ENCODE assay signal across 20 cellular contexts in the genomic region with DNA sequence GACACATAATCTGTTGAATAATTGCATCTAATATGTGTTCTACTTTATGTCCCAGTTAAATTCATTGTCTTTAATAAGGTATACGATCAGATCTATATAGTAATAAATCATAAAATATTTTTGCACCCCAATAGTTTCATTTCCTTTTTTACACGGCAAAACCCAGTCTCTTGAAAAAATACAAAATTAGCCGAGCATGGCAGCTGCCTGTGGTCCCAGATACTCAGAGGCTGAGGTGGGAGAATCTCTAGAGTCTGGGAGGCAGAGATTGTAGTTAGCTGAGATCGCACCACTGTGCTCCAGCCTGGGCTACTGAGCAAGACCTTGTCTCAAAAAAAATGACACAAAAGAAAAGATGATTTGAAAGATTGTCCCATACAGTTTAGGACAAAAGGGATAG. TPM values are rescaled to one million over a fixed set of nuclear protein-coding genes. Genes with fewer than 3 reads are reported as not detected.
DNase-seq lines count a peak whose midpoint lies in the region; ATAC-seq and TF ChIP-seq lines count a peak whose summit lies in the region.
"Had no signal": no experiment of that assay in that cellular context is flagged by ENCODE, and none has a peak within 500 bp of the region (broad histone marks: within the 10 kb centered on the region; RNA-seq: fewer than 3 reads in every experiment).

No MANE protein-coding gene starts in this region.

- no peak overlapping the region for H3K18ac ChIP-seq in H9 (ENCODE audit: insufficient read length, low read depth, low read length)

- no peak overlapping the region for H2BK12ac ChIP-seq in H9 (ENCODE audit: insufficient read length, low read depth, low read length)

- no peaks in the 10 kb centered on the region for H3K9me3 ChIP-seq in H9 (ENCODE audit: control insufficient read depth, low read depth, low read length)
- H3K9me3 ChIP-seq: mucosa of descending colon, neutrophil had no signal

- no peak overlapping the region for H3T11ph ChIP-seq in H9 (ENCODE audit: low read length)

- WGBS in H9 (ENCODE audit: extremely low coverage, insufficient read length, low lambda C conversion rate) = no CpG with 5 or more reads among the region's 4 CpGs

- no peaks in the 10 kb centered on the region for H3K27me3 Mint-ChIP-seq in H9 (ENCODE audit: low read depth)

- no peaks in the 10 kb centered on the region for H3K79me1 ChIP-seq in H9 (ENCODE audit: insufficient read depth, low read depth, low read length, poor library complexity, severe bottlenecking)

- ATAC-seq in GM18868 (IDR thresholded peaks at IDR 0.05; ENCODE audit: unreplicated experiment) (peak; percentile 73), GM21723 (IDR thresholded peaks at IDR 0.05; ENCODE audit: unreplicated experiment) (peak; percentile 73), HG02763 (IDR thresholded peaks at IDR 0.05; ENCODE audit: unreplicated experiment) (no peak)
- ATAC-seq: activated CD8-positive, alpha-beta T cell treated with anti-CD3 and anti-CD28 coated beads, Interleukin-2, amount 10 ng/mL, durations not matched to agents 7 days and 5 days; activated T-cell treated with anti-CD3 and anti-CD28 coated beads, Interleukin-2, amount 50 U/mL, for 4 hours; mucosa of descending colon had no signal

- no peak overlapping the region for H3K4me3 Mint-ChIP-seq in H9
- H3K4me3 Mint-ChIP-seq: activated CD8-positive, alpha-beta T cell treated with anti-CD3 and anti-CD28 coated beads, Interleukin-2, amount 10 ng/mL, durations not matched to agents 7 days and 5 days; activated T-cell treated with anti-CD3 and anti-CD28 coated beads, Interleukin-2, amount 50 U/mL, for 4 hours had no signal

- peak overlapping the region in 1 of 3 experiments; percentile 76; a peak in 1 of 7 replicates for H3K27ac Mint-ChIP-seq in H9
- H3K27ac Mint-ChIP-seq: activated CD8-positive, alpha-beta T cell treated with anti-CD3 and anti-CD28 coated beads, Interleukin-2, amount 10 ng/mL, durations not matched to agents 7 days and 5 days had no signal

- no peak overlapping the region for H4K8ac ChIP-seq in H9 (replicated peaks; ENCODE audit: insufficient read length, low read depth, low read length)

- no peak overlapping the region for H2BK5ac ChIP-seq in H9 (ENCODE audit: insufficient read length, low read length)

- no peak overlapping the region for H4K5ac ChIP-seq in H9 (ENCODE audit: insufficient read length, low read depth, low read length)

- H3K4me1 ChIP-seq in H9 (ENCODE audit: insufficient read depth, low read length) = no peaks in the 10 kb centered on the region

- no peaks in the 10 kb centered on the region; a peak in 1 of 7 replicates for H3K36me3 Mint-ChIP-seq in H9 (ENCODE audit: insufficient read depth in 1 of 3, low read depth in 3 of 3)

- no peaks in the 10 kb centered on the region for H3K23me2 ChIP-seq in H9 (ENCODE audit: insufficient read length, low read depth, low read length, poor library complexity, severe bottlenecking)

- H3K56ac ChIP-seq in H9 (ENCODE audit: insufficient read length, low read depth, low read length) = no peak overlapping the region

- no peaks in the 10 kb centered on the region for H3K4me1 Mint-ChIP-seq in H9

- H3K27me3 ChIP-seq in H9 (ENCODE audit: insufficient read depth, low read length) = no peaks in the 10 kb centered on the region
- H3K27me3 ChIP-seq: cardiac muscle cell had no signal

- H2BK120ac ChIP-seq in H9 (ENCODE audit: low read depth, low read length, poor library complexity, severe bottlenecking) = no peak overlapping the region

- no peak overlapping the region for H3K14ac ChIP-seq in H9 (ENCODE audit: insufficient read depth, low read length)

- H2AK5ac ChIP-seq in H9 (ENCODE audit: insufficient read length, low read length) = no peak overlapping the region

- no peak overlapping the region for H3K27ac ChIP-seq in H9 (ENCODE audit: insufficient read length, low read depth, low read length)
- H3K27ac ChIP-seq: cardiac muscle cell, neutrophil had no signal

- H2BK20ac ChIP-seq in H9 (ENCODE audit: low read depth, low read length, poor library complexity, severe bottlenecking) = no peak overlapping the region

- no peak overlapping the region for H2BK15ac ChIP-seq in H9 (ENCODE audit: low read depth, low read length)

- H2AFZ ChIP-seq in H9 (ENCODE audit: low read length) = no peak overlapping the region

- H3K79me2 ChIP-seq in H9 (ENCODE audit: insufficient read depth, low read length) = no peaks in the 10 kb centered on the region

- H3K9me3 Mint-ChIP-seq in H9 = peaks cover 0 to 6% of the 10 kb centered on the region in 2 experiments; a peak in 2 of 5 replicates
- H3K9me3 Mint-ChIP-seq: activated T-cell treated with anti-CD3 and anti-CD28 coated beads, Interleukin-2, amount 50 U/mL, for 4 hours had no signal

- no peak overlapping the region for H3K4me2 ChIP-seq in H9 (ENCODE audit: insufficient read depth, insufficient read length, low read length)

- DNase-seq in NAMALWA (ENCODE audit: low spot score) (peak; percentile 61), NK-92 (lab: John Stamatoyannopoulos, UW; ENCODE audit: unreplicated experiment) (no peak), amygdala (lab: John Stamatoyannopoulos, UW) (no peak), H9 (no peak)
- DNase-seq: activated CD4-positive, CD25-positive, alpha-beta regulatory T cell; activated CD8-positive, alpha-beta T cell treated with anti-CD3 and anti-CD28 coated beads, Interleukin-2, amount 10 ng/mL, durations not matched to agents 7 days and 5 days; activated naive CD4-positive, alpha-beta T cell treated with Interleukin-2 at 50 U/mL for 16 hours; activated T-cell treated with anti-CD3 and anti-CD28 coated beads, Interleukin-2, amount 50 U/mL, for 4 hours; amniotic stem cell; DMS79 treated with DMSO at 0.1 percent for 48 hours; mucosa of descending colon; NCI-H1105 treated with DMSO at 0.1 percent for 48 hours; NCI-H524 treated with DMSO at 0.1 percent for 48 hours; stimulated activated CD4-positive, alpha-beta T cell treated with anti-CD3 and anti-CD28 coated beads, Interleukin-4, amount 100 ng/mL, for 4 hours; T1000 had no signal

- no peak overlapping the region for H4K91ac ChIP-seq in H9 (ENCODE audit: insufficient read length, low read depth, low read length)

- no peak for TF ChIP-seq CTCF in H9 (conservative IDR thresholded peaks at IDR 0.05)

- H3K4ac ChIP-seq in H9 (ENCODE audit: low read depth, low read length) = no peak overlapping the region

- H3K9ac ChIP-seq in H9 (ENCODE audit: extremely low read depth, insufficient read length, low read length) = no peak overlapping the region

- no peak overlapping the region for H3K23ac ChIP-seq in H9 (ENCODE audit: insufficient read length, low read depth, low read length)

- no peaks in the 10 kb centered on the region for H4K20me1 ChIP-seq in H9 (ENCODE audit: control insufficient read depth, insufficient read depth, insufficient read length)

RNA-seq across cellular contexts. Expression of gene PARP4, which starts 52.3 kb away (rescaled TPM):
- 25.9 and 26.2 TPM in 2 replicates for total RNA-seq in H9 (2021)
